ENCODE assay signal across 10 cellular contexts in genomic region chr14:104798300-104799238, GRCh38. TPM values are rescaled to one million over a fixed set of nuclear protein-coding genes. Genes with fewer than 3 reads are reported as not detected.
A peak's percentile ranks its signal among the peaks of the same experiment; 100 is the strongest.
DNase-seq lines count a peak whose midpoint lies in the region; ATAC-seq and TF ChIP-seq lines count a peak whose summit lies in the region.
"Had no signal": no experiment of that assay in that cellular context is flagged by ENCODE, and none has a peak within 500 bp of the region (broad histone marks: within the 10 kb centered on the region; RNA-seq: fewer than 3 reads in every experiment).

No MANE protein-coding gene starts in this region.

- no peak for TF ChIP-seq EP300 in transverse colon (IDR thresholded peaks at IDR 0.05; ENCODE audit: low read depth)

- no peak overlapping the region for H2AFZ ChIP-seq in mammary epithelial cell (ENCODE audit: low read depth, low read length)

- peaks cover 15% of the 10 kb centered on the region for H3K79me2 ChIP-seq in mammary epithelial cell (ENCODE audit: insufficient read depth, low read length)

- no peaks in the 10 kb centered on the region for H3K27me3 ChIP-seq in mammary epithelial cell (ENCODE audit: insufficient read depth, low read length)
- no peaks in the 10 kb centered on the region for H3K27me3 ChIP-seq in body of pancreas
- H3K27me3 ChIP-seq in naive thymus-derived CD4-positive, alpha-beta T cell (ENCODE audit: control insufficient read depth in 2 of 2, insufficient read depth in 2 of 2, low read length in 2 of 2): no peaks in the 10 kb centered on the region
- no peaks in the 10 kb centered on the region for H3K27me3 ChIP-seq in transverse colon
- H3K27me3 ChIP-seq in H7 (ENCODE audit: control insufficient read depth, insufficient read depth, low read length): peaks cover 39% of the 10 kb centered on the region

- no peaks in the 10 kb centered on the region for H3K9me3 Mint-ChIP-seq in MCF 10A (ENCODE audit: unreplicated experiment)
- no peaks in the 10 kb centered on the region for H3K9me3 Mint-ChIP-seq in naive thymus-derived CD4-positive, alpha-beta T cell

- no peaks in the 10 kb centered on the region for H3K36me3 Mint-ChIP-seq in MCF 10A (ENCODE audit: insufficient read depth, unreplicated experiment)
- no peaks in the 10 kb centered on the region for H3K36me3 Mint-ChIP-seq in naive thymus-derived CD4-positive, alpha-beta T cell

- no peak for TF ChIP-seq POLR2A in body of pancreas (IDR thresholded peaks at IDR 0.05)
- TF ChIP-seq POLR2A in transverse colon (IDR thresholded peaks at IDR 0.05): no peak

- DNase-seq in MCF 10A (ENCODE audit: unreplicated experiment) (no peak), mammary epithelial cell (no peak), body of pancreas (no peak), transverse colon (no peak), H7 (no peak)
- no peak for DNase-seq in naive thymus-derived CD4-positive, alpha-beta T cell
- no peak for DNase-seq in activated CD8-positive, alpha-beta memory T cell treated with anti-CD3 and anti-CD28 coated beads, Interleukin-2, amount 50 U/mL, for 48 hours
- DNase-seq: activated naive CD4-positive, alpha-beta T cell; NCI-H748 treated with DMSO at 0.1 percent for 48 hours had no signal

- BruUV-seq in MCF 10A (replicated peaks; lab: Mats Ljungman, UMichigan) (no TSS peak), mammary epithelial cell (replicated peaks; lab: Mats Ljungman, UMichigan) (no TSS peak)

- WGBS in mammary epithelial cell (ENCODE audit: low coverage, missing lambda C conversion rate): 85% methylated on average over 16 of the region's 16 CpGs
- WGBS in body of pancreas, 2 donors: 72 to 73% methylated on average over 16 of the region's 16 CpGs
- WGBS in transverse colon (ENCODE audit: low coverage in 1 of 2), 2 donors: 73 to 90% methylated on average over 5 to 16 of the region's 16 CpGs

- no peak overlapping the region for H3K9ac ChIP-seq in mammary epithelial cell (ENCODE audit: insufficient read depth, low read length)

- H3K4me1 Mint-ChIP-seq in MCF 10A (ENCODE audit: insufficient read depth, unreplicated experiment): peaks cover 10% of the 10 kb centered on the region
- peaks cover 18 to 51% (median 41%) of the 10 kb centered on the region in 7 donors for H3K4me1 Mint-ChIP-seq in naive thymus-derived CD4-positive, alpha-beta T cell

- H3K27me3 Mint-ChIP-seq in MCF 10A (ENCODE audit: insufficient read depth, unreplicated experiment): no peaks in the 10 kb centered on the region
- H3K27me3 Mint-ChIP-seq in naive thymus-derived CD4-positive, alpha-beta T cell: peaks cover 0 to 2% (median 0%) of the 10 kb centered on the region in 5 donors

- H3K4me1 ChIP-seq in mammary epithelial cell (ENCODE audit: insufficient read depth, low read length) (peaks cover 25% of the 10 kb centered on the region), body of pancreas (peaks cover 70% of the 10 kb centered on the region), transverse colon (peaks cover 26 to 56% (median 41%) of the 10 kb centered on the region in 4 donors)
- peaks cover 26 to 38% of the 10 kb centered on the region in 2 donors for H3K4me1 ChIP-seq in naive thymus-derived CD4-positive, alpha-beta T cell (ENCODE audit: control insufficient read depth in 2 of 2, insufficient read depth in 2 of 2, low read length in 2 of 2)

- H3K27ac ChIP-seq in mammary epithelial cell (ENCODE audit: insufficient read depth, low read depth, low read length): no peak overlapping the region
- H3K27ac ChIP-seq in body of pancreas: peak overlapping the region; percentile 95 to 99 (median 96)
- H3K27ac ChIP-seq in naive thymus-derived CD4-positive, alpha-beta T cell (ENCODE audit: low read depth, low read length): no peak overlapping the region
- peak overlapping the region; percentile 90 to 94 (median 91) for H3K27ac ChIP-seq in transverse colon

- no peaks in the 10 kb centered on the region for H4K20me1 ChIP-seq in mammary epithelial cell (ENCODE audit: insufficient read depth, low read length)

- H3K36me3 ChIP-seq in mammary epithelial cell (ENCODE audit: insufficient read depth, low read length): no peaks in the 10 kb centered on the region
- H3K36me3 ChIP-seq in body of pancreas (replicated peaks in 1 of 2; ENCODE audit: insufficient read depth in 1 of 2, low read depth in 2 of 2): no peaks in the 10 kb centered on the region
- H3K36me3 ChIP-seq in naive thymus-derived CD4-positive, alpha-beta T cell (ENCODE audit: control insufficient read depth in 2 of 3, insufficient read depth in 3 of 3, low read length in 3 of 3): no peaks in the 10 kb centered on the region
- H3K36me3 ChIP-seq in transverse colon: no peaks in the 10 kb centered on the region
- no peaks in the 10 kb centered on the region for H3K36me3 ChIP-seq in H7 (replicated peaks; ENCODE audit: control insufficient read depth, insufficient read depth, low read length)

- POLR2A ChIA-PET in MCF 10A (lab: Yijun Ruan, JAX): interaction anchor here (0.6 to 1.4 kb wide), 2 partner anchors 14 to 45 kb away, joined by 3 to 6 read pairs; partner anchors contain the start of gene SIVA1
- POLR2A ChIA-PET in naive thymus-derived CD4-positive, alpha-beta T cell (lab: Charles Lee): interaction anchor here (0.7 to 1.0 kb wide), 2 partner anchors 28 to 46 kb away, joined by 3 to 4 read pairs; partner anchors contain the start of gene SIVA1

- no peak overlapping the region for H3K4me2 ChIP-seq in mammary epithelial cell (ENCODE audit: insufficient read depth, low read depth, low read length)

- no peaks in the 10 kb centered on the region for H3K9me3 ChIP-seq in mammary epithelial cell (replicated peaks; ENCODE audit: insufficient read depth, low read length)
- H3K9me3 ChIP-seq in body of pancreas: no peaks in the 10 kb centered on the region
- H3K9me3 ChIP-seq in naive thymus-derived CD4-positive, alpha-beta T cell (ENCODE audit: control insufficient read depth in 2 of 3, low read length in 3 of 3): no peaks in the 10 kb centered on the region
- no peaks in the 10 kb centered on the region for H3K9me3 ChIP-seq in transverse colon

- ATAC-seq in body of pancreas: no peak
- ATAC-seq in naive thymus-derived CD4-positive, alpha-beta T cell: no peak
- ATAC-seq in GM21381 (IDR thresholded peaks at IDR 0.05; ENCODE audit: unreplicated experiment): no peak

- no peak overlapping the region for H3K27ac Mint-ChIP-seq in MCF 10A (ENCODE audit: low read depth, unreplicated experiment)
- H3K27ac Mint-ChIP-seq in naive thymus-derived CD4-positive, alpha-beta T cell: peak overlapping the region; percentile 32 to 94 (median 76)

- intact Hi-C loops in MCF 10A (cut with micrococcal nuclease): no loop called here
- intact Hi-C loops in mammary epithelial cell (cut with micrococcal nuclease): no loop called here
- intact Hi-C loops in body of pancreas (cut with DNase I): no loop called here
- intact Hi-C loops in naive thymus-derived CD4-positive, alpha-beta T cell (cut with micrococcal nuclease): loop anchor here in 1 of 2 donors (10.0 kb wide), 1 partner anchor 506 kb away; the partner anchor contains the start of gene BRF1
- intact Hi-C loops in transverse colon (cut with DNase I; ENCODE audit: low total_unique reads): no loop called here

- dilution Hi-C loops in mammary epithelial cell (cut with HindIII; ENCODE audit: low sequenced_read_pairs): no loop called here

- in situ Hi-C loops in mammary epithelial cell (cut with MboI; ENCODE audit: low sequenced_read_pairs in 2 of 2) (no loop called here), transverse colon (cut with MboI; ENCODE audit: low pct_ligation_motif_present in 1 of 4, low pct_unique_long_range_greater_than_20kb in 1 of 4, low sequenced_read_pairs in 3 of 4) (no loop called here)

- TF ChIP-seq CTCF in MCF 10A (IDR thresholded peaks at IDR 0.05; ENCODE audit: unreplicated experiment): no peak
- TF ChIP-seq CTCF in mammary epithelial cell (conservative IDR thresholded peaks at IDR 0.05 in 1 of 2, IDR thresholded peaks at IDR 0.05 in 1 of 2; ENCODE audit: extremely low read depth in 1 of 2, insufficient read depth in 1 of 2, low read depth in 1 of 2, low read length in 2 of 2): no peak
- TF ChIP-seq CTCF in body of pancreas (IDR thresholded peaks at IDR 0.05): no peak
- no peak for TF ChIP-seq CTCF in transverse colon (IDR thresholded peaks at IDR 0.05)

- CTCF ChIA-PET in MCF 10A (lab: Yijun Ruan, JAX) (interaction anchor here (0.7 kb wide), 1 partner anchor 28 kb away, joined by 4 read pairs; no protein-coding TSS in a partner anchor), mammary epithelial cell (lab: Charles Lee; ENCODE audit: low non-redundant PET) (no interaction called here)
- CTCF ChIA-PET in naive thymus-derived CD4-positive, alpha-beta T cell (lab: Charles Lee): interaction anchor here (0.7 to 1.2 kb wide), 3 partner anchors 18 to 237 kb away, joined by 3 read pairs; no protein-coding TSS in a partner anchor

- H3K4me3 ChIP-seq in mammary epithelial cell (replicated peaks in 1 of 3; ENCODE audit: insufficient read depth in 1 of 3, low read depth in 2 of 3, low read length in 3 of 3) (no peak overlapping the region), body of pancreas (no peak overlapping the region), transverse colon (no peak overlapping the region), H7 (ENCODE audit: insufficient read depth, low read depth, low read length) (no peak overlapping the region)
- no peak overlapping the region for H3K4me3 ChIP-seq in naive thymus-derived CD4-positive, alpha-beta T cell (ENCODE audit: low read length)

- H3K4me3 Mint-ChIP-seq in MCF 10A (ENCODE audit: unreplicated experiment): peak overlapping the region; percentile 18
- peak overlapping the region in 8 of 10 donors; percentile 59 to 85 (median 74) for H3K4me3 Mint-ChIP-seq in naive thymus-derived CD4-positive, alpha-beta T cell

RNA-seq across cellular contexts. Expression of gene ZBTB42, which starts 2.3 kb away (rescaled TPM):
- total RNA-seq in MCF 10A (2022): 1.0 and 1.2 TPM in 2 replicates
- total RNA-seq in mammary epithelial cell: 1 to 10 TPM; 1.9 to 2.2 TPM
- polyA plus RNA-seq in mammary epithelial cell: 1.2 TPM
- 0.41 TPM for polyA minus RNA-seq in mammary epithelial cell
- 10 to 100 TPM; 10.6 to 21.8 TPM for total RNA-seq in body of pancreas
- 10 to 100 TPM in 1 of 5 experiments, 1 to 10 TPM in 4; 3.5 to 11.3 (median 5.5) TPM for total RNA-seq in naive thymus-derived CD4-positive, alpha-beta T cell
- polyA plus RNA-seq in naive thymus-derived CD4-positive, alpha-beta T cell: 1 to 10 TPM; 2.1 TPM
- 10 to 100 TPM in 2 of 4 donors, 1 to 10 TPM in 2; 5.9 to 24.3 (median 11.7) TPM for total RNA-seq in transverse colon
- 9.1 and 9.5 TPM in 2 replicates for total RNA-seq in H7 (2014; rRNA removed; shearing (Covaris generic))

RNA-seq across cellular contexts. Expression of gene AKT1, which starts 3.0 kb away (rescaled TPM):
- total RNA-seq in MCF 10A (2022): 83.3 and 96.3 TPM in 2 replicates
- total RNA-seq in mammary epithelial cell: 100 to 1,000 TPM; 116 to 125 TPM
- 124 TPM for polyA plus RNA-seq in mammary epithelial cell
- 153 TPM for polyA minus RNA-seq in mammary epithelial cell
- 100 to 1,000 TPM in 1 of 2 donors, 10 to 100 TPM in 1; 74.2 to 151 TPM for total RNA-seq in body of pancreas
- total RNA-seq in naive thymus-derived CD4-positive, alpha-beta T cell: 100 to 1,000 TPM in 1 of 5 experiments, 10 to 100 TPM in 4; 70.4 to 131 (median 88.9) TPM
- 10 to 100 TPM in 1 of 2 donors, 1 to 10 TPM in 1; 6.8 to 12.3 TPM for polyA plus RNA-seq in naive thymus-derived CD4-positive, alpha-beta T cell
- total RNA-seq in transverse colon: 100 to 1,000 TPM in 3 of 4 donors, 10 to 100 TPM in 1; 85.4 to 310 (median 136) TPM
- 152 and 165 TPM in 2 replicates for total RNA-seq in H7 (2014; rRNA removed; shearing (Covaris generic))

RNA-seq across cellular contexts. Expression of gene SIVA1, which starts 45.6 kb away (rescaled TPM):
- total RNA-seq in MCF 10A (2022) (63.3 and 72.7 TPM in 2 replicates), mammary epithelial cell (10 to 100 TPM; 43.3 to 56.1 TPM), body of pancreas (100 to 1,000 TPM; 111 to 130 TPM), transverse colon (100 to 1,000 TPM; 189 to 397 (median 203) TPM)
- polyA plus RNA-seq in mammary epithelial cell: 98.6 TPM
- 12.2 TPM for polyA minus RNA-seq in mammary epithelial cell
- total RNA-seq in naive thymus-derived CD4-positive, alpha-beta T cell: 10 to 100 TPM; 61.4 to 97.7 (median 77.4) TPM
- 100 to 1,000 TPM; 269 to 276 TPM for polyA plus RNA-seq in naive thymus-derived CD4-positive, alpha-beta T cell
- 206 and 249 TPM in 2 replicates for total RNA-seq in H7 (2014; rRNA removed; shearing (Covaris generic))

Comparison
In these comparisons a context has a peak if more than half of its experiments do, and no peak if none do; other contexts are left out.
1. H3K27ac ChIP-seq: peak in body of pancreas (4 of 4) and transverse colon (4 of 4); none in mammary epithelial cell (single experiment) and naive thymus-derived CD4-positive, alpha-beta T cell (single experiment).